In the genomic region with DNA sequence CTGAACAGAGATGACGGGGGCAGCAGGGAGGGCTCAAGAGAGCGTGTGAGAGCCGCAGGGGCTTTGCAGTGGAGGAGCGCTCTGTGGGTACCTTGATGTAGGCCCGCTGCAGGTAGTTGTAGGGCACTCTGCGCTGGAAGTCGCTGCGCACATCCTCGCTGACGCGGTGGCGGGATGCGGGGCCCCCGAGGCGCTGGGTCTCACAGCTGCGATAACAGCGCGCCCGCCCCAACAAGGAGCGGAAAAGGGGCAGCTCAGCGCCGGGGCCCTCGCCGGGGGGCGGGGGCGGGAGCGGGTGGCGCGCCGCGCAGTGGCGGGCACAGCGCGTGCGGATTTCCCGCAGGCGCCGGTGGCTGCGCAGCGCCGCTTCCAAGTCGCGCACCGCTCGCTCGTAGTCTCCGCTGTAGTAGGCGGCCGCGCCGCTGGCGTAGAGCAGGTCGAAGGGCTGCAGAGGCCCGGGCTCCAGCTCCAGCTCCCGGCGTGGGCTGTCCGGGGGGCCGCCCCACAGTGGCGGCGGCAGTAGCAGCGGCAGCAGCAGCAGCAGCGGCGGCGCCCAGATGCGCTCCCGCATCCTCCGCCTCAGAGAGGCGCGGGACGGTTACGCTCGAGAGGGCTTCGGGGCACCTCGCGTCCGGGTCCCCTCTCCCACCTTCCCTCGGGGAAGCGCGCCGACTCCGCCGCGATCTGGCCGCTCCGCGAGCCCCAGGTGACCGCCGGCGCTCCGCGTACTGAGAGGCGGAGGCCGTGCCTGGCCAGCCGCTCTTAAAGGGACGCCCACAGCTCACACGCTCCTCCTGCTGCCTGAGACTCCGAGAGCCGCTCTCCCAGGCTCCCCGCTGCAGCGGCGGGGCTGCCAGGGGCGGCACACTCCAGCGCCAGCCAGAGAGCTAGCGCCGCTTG, we compare ENCODE assay signal across 8 cellular contexts. TPM values are rescaled to one million over a fixed set of nuclear protein-coding genes. Genes with fewer than 3 reads are reported as not detected.
DNase-seq lines count a peak whose midpoint lies in the region; ATAC-seq and TF ChIP-seq lines count a peak whose summit lies in the region.

A gene with protein sequence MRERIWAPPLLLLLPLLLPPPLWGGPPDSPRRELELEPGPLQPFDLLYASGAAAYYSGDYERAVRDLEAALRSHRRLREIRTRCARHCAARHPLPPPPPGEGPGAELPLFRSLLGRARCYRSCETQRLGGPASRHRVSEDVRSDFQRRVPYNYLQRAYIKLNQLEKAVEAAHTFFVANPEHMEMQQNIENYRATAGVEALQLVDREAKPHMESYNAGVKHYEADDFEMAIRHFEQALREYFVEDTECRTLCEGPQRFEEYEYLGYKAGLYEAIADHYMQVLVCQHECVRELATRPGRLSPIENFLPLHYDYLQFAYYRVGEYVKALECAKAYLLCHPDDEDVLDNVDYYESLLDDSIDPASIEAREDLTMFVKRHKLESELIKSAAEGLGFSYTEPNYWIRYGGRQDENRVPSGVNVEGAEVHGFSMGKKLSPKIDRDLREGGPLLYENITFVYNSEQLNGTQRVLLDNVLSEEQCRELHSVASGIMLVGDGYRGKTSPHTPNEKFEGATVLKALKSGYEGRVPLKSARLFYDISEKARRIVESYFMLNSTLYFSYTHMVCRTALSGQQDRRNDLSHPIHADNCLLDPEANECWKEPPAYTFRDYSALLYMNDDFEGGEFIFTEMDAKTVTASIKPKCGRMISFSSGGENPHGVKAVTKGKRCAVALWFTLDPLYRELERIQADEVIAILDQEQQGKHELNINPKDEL (minus strand): TSS at position 737 of the 900 bp plus-strand sequence. CDS start 166 bp downstream, at position 571.

- peaks cover 0 to 73% (median 16%) of the 10 kb centered on the region in 7 donors for H3K27me3 ChIP-seq in spleen (replicated peaks in 1 of 7)

- H3K36me3 Mint-ChIP-seq in dendritic cell treated with granulocyte-macrophage colony-stimulating factor and Interleukin-4, amounts not matched to agents 40 ng/mL and 50 ng/mL, for 4 days (ENCODE audit: low read depth), result no peaks in the 10 kb centered on the region

- H3K4me1 ChIP-seq in spleen, result peaks cover 5 to 35% (median 15%) of the 10 kb centered on the region in 6 donors

- 1 to 3% (median 1%) methylated on average over 25 to 105 of the region's 105 CpGs for WGBS in spleen, 5 donors

- peak; percentile 50 for ATAC-seq in GM21786 (IDR thresholded peaks at IDR 0.05; ENCODE audit: unreplicated experiment)

- H3K9me3 ChIP-seq in spleen, result no peaks in the 10 kb centered on the region

- TF ChIP-seq POLR2A in spleen (IDR thresholded peaks at IDR 0.05), result no peak

- no peaks in the 10 kb centered on the region for H3K36me3 ChIP-seq in spleen

- peak within 1 kb of the TSS; percentile 54 for H3K27ac Mint-ChIP-seq in dendritic cell treated with granulocyte-macrophage colony-stimulating factor and Interleukin-4, amounts not matched to agents 40 ng/mL and 50 ng/mL, for 4 days

- H3K4me3 ChIP-seq in spleen, result peak within 1 kb of the TSS; percentile 38 to 77 (median 53)

- H3K9me3 Mint-ChIP-seq in dendritic cell treated with granulocyte-macrophage colony-stimulating factor and Interleukin-4, amounts not matched to agents 40 ng/mL and 50 ng/mL, for 4 days, result no peaks in the 10 kb centered on the region

- DNase-seq in ELF-1 (ENCODE audit: low read depth, low spot score) (peak; percentile 95), LHCN-M2 (ENCODE audit: low read depth) (peak; percentile 89), SK-N-DZ (ENCODE audit: low spot score) (peak; percentile 88), kidney glomerular epithelial cell (lab: John Stamatoyannopoulos, UW) (peak; percentile 90), spleen (peak; percentile 89)
- DNase-seq in stimulated activated naive CD4-positive, alpha-beta T cell (lab: John Stamatoyannopoulos, UW), result no peak

- peaks cover 60% of the 10 kb centered on the region for H3K27me3 Mint-ChIP-seq in dendritic cell treated with granulocyte-macrophage colony-stimulating factor and Interleukin-4, amounts not matched to agents 40 ng/mL and 50 ng/mL, for 4 days

- intact Hi-C loops in dendritic cell treated with granulocyte-macrophage colony-stimulating factor and Interleukin-4, amounts not matched to agents 40 ng/mL and 50 ng/mL, for 4 days (cut with micrococcal nuclease), result loop anchor here (5.0 kb wide), 1 partner anchor 202 kb away; a partner anchor contains a TSS
- intact Hi-C loops in spleen (cut with DNase I; ENCODE audit: low total_unique reads), result no loop called here

- peak within 1 kb of the TSS; percentile 49 to 91 (median 82) for H3K27ac ChIP-seq in spleen

- peak in 8 of 11 experiments; percentile 25 to 54 (median 42) for TF ChIP-seq CTCF in spleen (IDR thresholded peaks at IDR 0.05 in 8 of 11, conservative IDR thresholded peaks at IDR 0.05 in 3 of 11)

- peak within 1 kb of the TSS; percentile 79 for H3K4me3 Mint-ChIP-seq in dendritic cell treated with granulocyte-macrophage colony-stimulating factor and Interleukin-4, amounts not matched to agents 40 ng/mL and 50 ng/mL, for 4 days

- H3K4me1 Mint-ChIP-seq in dendritic cell treated with granulocyte-macrophage colony-stimulating factor and Interleukin-4, amounts not matched to agents 40 ng/mL and 50 ng/mL, for 4 days (ENCODE audit: low read depth), result peaks cover 15% of the 10 kb centered on the region

RNA-seq across cellular contexts. Expression of the gene that starts here (rescaled TPM):
- total RNA-seq in LHCN-M2 (2014; rRNA removed) (7.8 and 7.9 TPM in 2 replicates), spleen (100 to 1,000 TPM in 4 of 7 donors, 10 to 100 TPM in 3; 70.3 to 155 (median 102) TPM)
- polyA plus RNA-seq in LHCN-M2 (2012), result 7.9 TPM
- 1.1 and 1.9 TPM in 2 replicates for polyA plus RNA-seq in SK-N-DZ (2014; cell fraction: cytosol; rRNA removed)
- polyA plus RNA-seq in SK-N-DZ (2014; cell fraction: nucleus; rRNA removed), result 0.74 and 5.1 TPM in 2 replicates
- polyA plus RNA-seq in spleen, result 10 to 100 TPM in 2 of 3 donors, 1 to 10 TPM in 1; 7.7 to 18.6 (median 10.4) TPM

Comparison
In these comparisons a context has a peak if more than half of its experiments do, and no peak if none do; other contexts are left out.
1. DNase-seq: peak in ELF-1 (single experiment), LHCN-M2 (single experiment), SK-N-DZ (single experiment), kidney glomerular epithelial cell (single experiment) and spleen (single experiment); none in stimulated activated naive CD4-positive, alpha-beta T cell (0 of 6).